28 cellular contexts compared by ENCODE assay signal in the genomic region with DNA sequence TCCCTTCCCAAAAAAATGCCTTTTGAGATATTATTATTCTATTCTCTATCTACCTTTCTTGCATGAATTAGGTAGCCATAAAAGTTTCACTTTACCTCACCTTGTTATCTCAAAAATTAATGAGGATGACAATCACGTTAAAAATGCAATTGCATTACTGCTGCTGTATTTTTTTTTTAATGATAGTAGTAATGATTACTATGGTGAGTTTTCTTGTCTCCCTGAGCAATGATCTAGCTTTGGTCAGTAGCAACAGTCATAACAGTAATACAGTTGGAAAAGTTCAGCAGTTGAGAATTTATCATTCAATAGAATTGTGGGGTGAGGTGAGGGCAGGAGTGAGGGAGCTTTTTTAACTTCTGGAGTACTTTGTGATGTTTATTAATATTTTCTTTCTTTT. TPM values are rescaled to one million over a fixed set of nuclear protein-coding genes. Genes with fewer than 3 reads are reported as not detected.
"Had no signal": no experiment of that assay in that cellular context is flagged by ENCODE, and none has a peak within 500 bp of the region (broad histone marks: within the 10 kb centered on the region; RNA-seq: fewer than 3 reads in every experiment).

TSS of gene EFCAB5 (plus strand) at position 301 of the 400 bp plus-strand sequence. CDS start 163 bp downstream, outside the sequence.

- H3K27ac Mint-ChIP-seq: stimulated activated effector memory CD8-positive, alpha-beta T cell treated with anti-CD3 and anti-CD28 coated beads, Interleukin-12 subunit alpha, Interleukin-12 subunit beta, amount 100 ng/mL, for 72 hours; stimulated activated memory B cell treated with anti-CD40 and anti-IgM and Interleukin-4, amounts not matched to agents 10 μg/mL and 1 μg/mL and 100 μg/mL, for 72 hours; stimulated activated naive CD8-positive, alpha-beta T cell treated with anti-CD3 and anti-CD28 coated beads, Interleukin-15, amount 100 ng/mL, for 72 hours; stimulated activated naive CD8-positive, alpha-beta T cell treated with anti-CD3 and anti-CD28 coated beads, Interleukin-15, Interleukin-2, amounts not matched to agents 100 ng/mL and 50 ng/mL, for 24 hours; type B pancreatic cell had no signal

- H3K36me3 Mint-ChIP-seq: stimulated activated effector memory CD8-positive, alpha-beta T cell treated with anti-CD3 and anti-CD28 coated beads, Interleukin-12 subunit alpha, Interleukin-12 subunit beta, amount 100 ng/mL, for 72 hours; stimulated activated memory B cell treated with anti-CD40 and anti-IgM and Interleukin-4, amounts not matched to agents 10 μg/mL and 1 μg/mL and 100 μg/mL, for 72 hours; type B pancreatic cell had no signal

- ATAC-seq: stimulated activated effector memory CD8-positive, alpha-beta T cell treated with anti-CD3 and anti-CD28 coated beads, Interleukin-12 subunit alpha, Interleukin-12 subunit beta, amount 100 ng/mL, for 72 hours; stimulated activated memory B cell treated with anti-CD40 and anti-IgM and Interleukin-4, amounts not matched to agents 10 μg/mL and 1 μg/mL and 100 μg/mL, for 72 hours; stimulated activated naive CD8-positive, alpha-beta T cell treated with anti-CD3 and anti-CD28 coated beads, Interleukin-15, amount 100 ng/mL, for 72 hours; stimulated activated naive CD8-positive, alpha-beta T cell treated with anti-CD3 and anti-CD28 coated beads, Interleukin-15, Interleukin-2, amounts not matched to agents 100 U/mL and 50 U/mL, for 24 hours; upper lobe of right lung had no signal

- H3K27me3 Mint-ChIP-seq: stimulated activated memory B cell treated with anti-CD40 and anti-IgM and Interleukin-4, amounts not matched to agents 10 μg/mL and 1 μg/mL and 100 μg/mL, for 72 hours; stimulated activated naive CD8-positive, alpha-beta T cell treated with anti-CD3 and anti-CD28 coated beads, Interleukin-15, amount 100 ng/mL, for 72 hours; stimulated activated naive CD8-positive, alpha-beta T cell treated with anti-CD3 and anti-CD28 coated beads, Interleukin-15, Interleukin-2, amounts not matched to agents 100 ng/mL and 50 ng/mL, for 24 hours; type B pancreatic cell had no signal

- H3K36me3 ChIP-seq: stomach, suprapubic skin, thoracic aorta, thyroid gland, tibial artery, tibial nerve, transverse colon, upper lobe of left lung, upper lobe of right lung, uterus, vagina had no signal

- DNase-seq: stimulated activated CD4-positive, alpha-beta T cell treated with anti-CD3 and anti-CD28 coated beads, Interleukin-2, amount 100 ng/mL, for 24 hours; stimulated activated CD4-positive, alpha-beta T cell treated with anti-CD3 and anti-CD28 coated beads, Interleukin-2, amount 100 ng/mL, for 48 hours; stimulated activated CD4-positive, alpha-beta T cell treated with anti-CD3 and anti-CD28 coated beads, Interleukin-4, amount 100 ng/mL, for 1 hour; stimulated activated CD4-positive, alpha-beta T cell treated with anti-CD3 and anti-CD28 coated beads, Interleukin-4, amount 100 ng/mL, for 24 hours; stimulated activated CD4-positive, alpha-beta T cell treated with anti-CD3 and anti-CD28 coated beads, Interleukin-4, amount 100 ng/mL, for 4 hours; stimulated activated CD8-positive, alpha-beta memory T cell treated with anti-CD3 and anti-CD28 coated beads, Interleukin-4, amount 100 ng/mL, for 48 hours; stimulated activated naive CD4-positive, alpha-beta T cell; stimulated activated naive CD4-positive, alpha-beta T cell treated with Interleukin-2 at 50 U/mL for 16 hours; stimulated activated naive CD8-positive, alpha-beta T cell treated with anti-CD3 and anti-CD28 coated beads, Interleukin-15, amount 100 ng/mL, for 72 hours; stimulated activated naive CD8-positive, alpha-beta T cell treated with anti-CD3 and anti-CD28 coated beads, Interleukin-15, Interleukin-2, amounts not matched to agents 100 U/mL and 50 U/mL, for 24 hours; stomach; substantia nigra; thyroid gland; tibial artery; transverse colon; trophoblast cell; upper lobe of left lung; upper lobe of right lung; uterus had no signal

- H3K9me3 ChIP-seq: stomach, suprapubic skin, thoracic aorta, thyroid gland, tibial artery, tibial nerve, transverse colon, upper lobe of left lung, upper lobe of right lung, uterus, vagina had no signal

- H3K9me3 Mint-ChIP-seq: stimulated activated effector memory CD8-positive, alpha-beta T cell treated with anti-CD3 and anti-CD28 coated beads, Interleukin-12 subunit alpha, Interleukin-12 subunit beta, amount 100 ng/mL, for 72 hours; stimulated activated memory B cell treated with anti-CD40 and anti-IgM and Interleukin-4, amounts not matched to agents 10 μg/mL and 1 μg/mL and 100 μg/mL, for 72 hours; stimulated activated naive CD8-positive, alpha-beta T cell treated with anti-CD3 and anti-CD28 coated beads, Interleukin-15, amount 100 ng/mL, for 72 hours; stimulated activated naive CD8-positive, alpha-beta T cell treated with anti-CD3 and anti-CD28 coated beads, Interleukin-15, Interleukin-2, amounts not matched to agents 100 ng/mL and 50 ng/mL, for 24 hours; type B pancreatic cell had no signal

- H3K27me3 ChIP-seq: stomach, suprapubic skin, thyroid gland, tibial artery, transverse colon, upper lobe of left lung, upper lobe of right lung, uterus, vagina had no signal

- H3K4me1 Mint-ChIP-seq: stimulated activated effector memory CD8-positive, alpha-beta T cell treated with anti-CD3 and anti-CD28 coated beads, Interleukin-12 subunit alpha, Interleukin-12 subunit beta, amount 100 ng/mL, for 72 hours; stimulated activated memory B cell treated with anti-CD40 and anti-IgM and Interleukin-4, amounts not matched to agents 10 μg/mL and 1 μg/mL and 100 μg/mL, for 72 hours; stimulated activated naive CD8-positive, alpha-beta T cell treated with anti-CD3 and anti-CD28 coated beads, Interleukin-15, amount 100 ng/mL, for 72 hours had no signal

- H3K4me1 ChIP-seq: stomach, suprapubic skin, thyroid gland, tibial artery, tibial nerve, transverse colon, upper lobe of left lung, upper lobe of right lung, uterus, vagina had no signal

- FAIRE-seq: urothelium cell line had no signal

- H3K27ac ChIP-seq: stomach, suprapubic skin, thoracic aorta, thyroid gland, tibial artery, tibial nerve, transverse colon, upper lobe of left lung, upper lobe of right lung, uterus, vagina had no signal

- H3K4me3 ChIP-seq: stomach, suprapubic skin, thoracic aorta, thyroid gland, tibial artery, tibial nerve, transverse colon, upper lobe of left lung, upper lobe of right lung, uterus, vagina had no signal

- H3K4me3 Mint-ChIP-seq: stimulated activated effector memory CD8-positive, alpha-beta T cell treated with anti-CD3 and anti-CD28 coated beads, Interleukin-12 subunit alpha, Interleukin-12 subunit beta, amount 100 ng/mL, for 72 hours; stimulated activated memory B cell treated with anti-CD40 and anti-IgM and Interleukin-4, amounts not matched to agents 10 μg/mL and 1 μg/mL and 100 μg/mL, for 72 hours; stimulated activated naive CD8-positive, alpha-beta T cell treated with anti-CD3 and anti-CD28 coated beads, Interleukin-15, amount 100 ng/mL, for 72 hours; stimulated activated naive CD8-positive, alpha-beta T cell treated with anti-CD3 and anti-CD28 coated beads, Interleukin-15, Interleukin-2, amounts not matched to agents 100 ng/mL and 50 ng/mL, for 24 hours; type B pancreatic cell had no signal

RNA-seq across cellular contexts. Expression of gene EFCAB5, which starts in this region (rescaled TPM):
- total RNA-seq: vagina had no signal
